Comparison of ENCODE assay signal across 8 cellular contexts in the genomic region with DNA sequence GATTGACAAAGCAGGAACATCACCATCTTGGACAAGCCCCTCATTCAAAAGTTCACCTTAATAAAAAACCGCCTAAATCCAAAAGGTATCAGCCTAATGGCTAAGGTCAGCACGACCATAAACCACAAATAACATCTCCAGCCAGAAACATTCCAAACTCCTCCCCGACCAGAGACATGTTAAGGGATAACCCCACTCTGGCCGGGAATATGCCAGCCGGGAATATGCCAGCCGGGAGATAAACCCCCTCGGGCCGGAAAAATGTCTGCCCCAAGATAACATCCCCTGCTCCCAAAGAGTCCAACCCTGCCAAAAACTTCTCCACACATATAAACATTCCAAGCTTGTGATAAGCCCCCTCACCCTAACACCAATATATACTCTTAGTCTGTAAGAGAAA. TPM values are rescaled to one million over a fixed set of nuclear protein-coding genes. Genes with fewer than 3 reads are reported as not detected.
A peak's percentile ranks its signal among the peaks of the same experiment; 100 is the strongest.
DNase-seq lines count a peak whose midpoint lies in the region; ATAC-seq and TF ChIP-seq lines count a peak whose summit lies in the region.

No MANE protein-coding gene starts in this region.

- H4K20me1 ChIP-seq in OCI-LY3 (ENCODE audit: insufficient read depth, low read length): peaks cover 8% of the 10 kb centered on the region; the same call in 1 of the 2 replicates

- H3K27me3 ChIP-seq in OCI-LY3 (ENCODE audit: low read depth, low read length) (no peaks in the 10 kb centered on the region), endodermal cell (ENCODE audit: control insufficient read depth, insufficient read depth, low read length, poor library complexity, severe bottlenecking) (no peaks in the 10 kb centered on the region), parathyroid adenoma (ENCODE audit: control insufficient read depth, insufficient read depth, low read length) (no peaks in the 10 kb centered on the region)

- H3K9me3 Mint-ChIP-seq in endodermal cell: no peaks in the 10 kb centered on the region

- H3K4me2 ChIP-seq in OCI-LY3 (ENCODE audit: low read length): peak overlapping the region; percentile 81
- H3K4me2 ChIP-seq in parathyroid adenoma (ENCODE audit: low read length): peak overlapping the region; percentile 96

- H3K79me2 ChIP-seq in OCI-LY3 (ENCODE audit: low read length): peaks cover 64% of the 10 kb centered on the region
- peaks cover 23% of the 10 kb centered on the region for H3K79me2 ChIP-seq in parathyroid adenoma

- H3K9ac ChIP-seq in OCI-LY3 (ENCODE audit: low read length) (peak overlapping the region; percentile 95), endodermal cell (ENCODE audit: extremely low read depth, low read length, poor library complexity, severe bottlenecking) (peak overlapping the region; percentile 60), parathyroid adenoma (no peak overlapping the region)

- peaks cover 28% of the 10 kb centered on the region for H3K4me1 Mint-ChIP-seq in endodermal cell

- H3K36me3 Mint-ChIP-seq in endodermal cell (ENCODE audit: low read depth): peaks cover 16% of the 10 kb centered on the region

- H2AFZ ChIP-seq in OCI-LY3 (ENCODE audit: low read depth, low read length): no peak overlapping the region
- no peak overlapping the region for H2AFZ ChIP-seq in parathyroid adenoma

- H3K27me3 Mint-ChIP-seq in endodermal cell (ENCODE audit: insufficient read depth): no peaks in the 10 kb centered on the region

- DNase-seq in EL (peak; percentile 21), endodermal cell (no peak), cortex of kidney (lab: John Stamatoyannopoulos, UW) (no peak)
- DNase-seq in stimulated activated CD4-positive, alpha-beta T cell treated with anti-CD3 and anti-CD28 coated beads, Interleukin-4, amount 100 ng/mL, for 1 hour: no peak
- DNase-seq in activated CD4-positive, alpha-beta T cell treated with anti-CD3 and anti-CD28 coated beads for 4 hours: no peak

- peak overlapping the region; percentile 83 for H3K27ac Mint-ChIP-seq in endodermal cell

- ATAC-seq in GM21381 (IDR thresholded peaks at IDR 0.05; ENCODE audit: unreplicated experiment): no peak

- H3K9me3 ChIP-seq in OCI-LY3 (ENCODE audit: insufficient read depth, low read length) (no peaks in the 10 kb centered on the region), endodermal cell (ENCODE audit: control insufficient read depth, low read length) (no peaks in the 10 kb centered on the region), parathyroid adenoma (ENCODE audit: control insufficient read depth, low read length) (no peaks in the 10 kb centered on the region)

- peak overlapping the region; percentile 82 for H3K4me3 Mint-ChIP-seq in endodermal cell

- H3K36me3 ChIP-seq in OCI-LY3 (replicated peaks; ENCODE audit: low read depth, low read length) (peaks cover 5% of the 10 kb centered on the region), endodermal cell (ENCODE audit: control insufficient read depth, insufficient read depth, low read length) (peaks cover 13% of the 10 kb centered on the region), parathyroid adenoma (ENCODE audit: control insufficient read depth, insufficient read depth, low read length) (no peaks in the 10 kb centered on the region)

- WGBS in endodermal cell (ENCODE audit: insufficient coverage in 1 of 2, insufficient read length in 1 of 2), 2 experiments: 2 to 5% methylated on average over 3 to 8 of the region's 8 CpGs

- TF ChIP-seq CTCF in OCI-LY3 (IDR thresholded peaks at IDR 0.05; ENCODE audit: low read depth, low read length) (no peak), endodermal cell (conservative IDR thresholded peaks at IDR 0.05) (no peak), parathyroid adenoma (IDR thresholded peaks at IDR 0.05) (no peak)

- H3K4me3 ChIP-seq in OCI-LY3 (ENCODE audit: low read length): peak overlapping the region; percentile 99
- H3K4me3 ChIP-seq in endodermal cell (ENCODE audit: low read length): peak overlapping the region; percentile 94
- peak overlapping the region; percentile 81 for H3K4me3 ChIP-seq in parathyroid adenoma (ENCODE audit: low read depth, low read length)

- H3K4me1 ChIP-seq in OCI-LY3 (ENCODE audit: low read length): peaks cover 9% of the 10 kb centered on the region
- peaks cover 12% of the 10 kb centered on the region for H3K4me1 ChIP-seq in endodermal cell (ENCODE audit: control insufficient read depth, insufficient read depth, low read length)
- H3K4me1 ChIP-seq in parathyroid adenoma: peaks cover 3% of the 10 kb centered on the region

- peak overlapping the region; percentile 57; the same call in 1 of the 2 replicates for H3K27ac ChIP-seq in OCI-LY3 (ENCODE audit: low read length)
- H3K27ac ChIP-seq in endodermal cell (ENCODE audit: low read depth, low read length): no peak overlapping the region
- H3K27ac ChIP-seq in parathyroid adenoma: no peak overlapping the region

RNA-seq across cellular contexts. Expression of gene DHX33, which starts 1.4 kb away (rescaled TPM):
- 10 to 100 TPM; 35.0 TPM for total RNA-seq in endodermal cell
- polyA plus RNA-seq in endodermal cell (2013, experiment 1 of 2): 21.9 TPM
- polyA plus RNA-seq in endodermal cell (2013, experiment 2 of 2): 19.7 TPM

RNA-seq across cellular contexts. Expression of gene DERL2, which starts 18.6 kb away (rescaled TPM):
- 10 to 100 TPM; 68.0 to 75.1 TPM for total RNA-seq in endodermal cell
- polyA plus RNA-seq in endodermal cell (2013, experiment 1 of 2): 57.8 TPM
- 52.0 TPM for polyA plus RNA-seq in endodermal cell (2013, experiment 2 of 2)

RNA-seq across cellular contexts. Expression of gene MIS12, which starts 18.9 kb away (rescaled TPM):
- total RNA-seq in endodermal cell: 10 to 100 TPM; 27.1 to 28.9 TPM
- polyA plus RNA-seq in endodermal cell (2013, experiment 1 of 2): 34.3 TPM
- polyA plus RNA-seq in endodermal cell (2013, experiment 2 of 2): 31.9 TPM

RNA-seq across cellular contexts. Expression of gene C1QBP, which starts 28.5 kb away (rescaled TPM):
- total RNA-seq in endodermal cell: 100 to 1,000 TPM; 213 to 217 TPM
- 185 TPM for polyA plus RNA-seq in endodermal cell (2013, experiment 1 of 2)
- polyA plus RNA-seq in endodermal cell (2013, experiment 2 of 2): 182 TPM

RNA-seq across cellular contexts. Expression of gene RPAIN, which starts 47.4 kb away (rescaled TPM):
- 10 to 100 TPM; 69.3 to 87.8 TPM for total RNA-seq in endodermal cell
- polyA plus RNA-seq in endodermal cell (2013, experiment 1 of 2): 82.5 TPM
- 72.4 TPM for polyA plus RNA-seq in endodermal cell (2013, experiment 2 of 2)
